In the genomic region with DNA sequence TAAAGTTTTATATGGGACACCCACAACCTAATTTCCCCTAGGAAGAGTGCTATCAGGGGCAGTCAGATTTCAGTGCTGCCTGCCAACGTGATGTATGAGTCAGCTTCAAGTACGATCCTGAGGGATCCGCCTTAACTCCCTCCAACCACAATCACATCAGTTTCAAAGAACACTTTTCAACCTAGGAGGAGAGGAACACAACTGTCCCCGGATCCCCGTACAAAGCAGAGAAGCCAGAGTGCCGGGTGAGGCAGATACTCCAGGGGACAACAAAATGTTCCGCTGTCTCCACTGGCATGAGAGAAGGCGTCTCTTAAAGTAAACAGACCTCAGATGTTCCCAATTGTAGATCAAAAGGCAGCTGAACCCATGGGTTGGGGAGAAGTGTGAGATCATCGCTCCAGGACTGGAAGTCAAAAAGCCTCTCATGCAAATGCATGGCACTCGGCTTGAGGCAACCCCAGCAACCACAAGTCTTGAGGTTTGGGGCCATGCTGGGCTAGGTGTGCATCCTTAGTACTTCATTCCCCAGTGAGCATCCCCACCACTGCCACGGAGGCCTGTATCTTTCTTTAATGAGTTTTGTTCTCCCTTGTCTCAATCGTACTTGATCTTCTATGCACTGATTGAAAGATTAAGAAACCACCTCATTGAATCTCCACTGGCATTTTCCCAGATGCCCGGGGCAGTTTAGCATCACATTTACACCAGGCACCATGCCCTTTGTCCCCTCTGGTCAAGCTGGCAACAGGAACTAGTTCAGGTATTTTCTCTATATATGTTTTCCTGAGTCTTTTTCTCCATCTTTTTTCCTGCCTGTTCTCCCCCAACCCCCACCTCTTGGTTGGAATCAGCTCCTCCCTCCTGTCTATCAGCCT, we compare ENCODE assay signal across 12 cellular contexts.
DNase-seq lines count a peak whose midpoint lies in the region; ATAC-seq, FAIRE-seq and TF ChIP-seq lines count a peak whose summit lies in the region.
"Had no signal": no experiment of that assay in that cellular context is flagged by ENCODE, and none has a peak within 500 bp of the region (broad histone marks: within the 10 kb centered on the region; RNA-seq: fewer than 3 reads in every experiment).

No MANE protein-coding gene starts in this region.

- no peak for TF ChIP-seq POLR2A in IMR-90 (IDR thresholded peaks at IDR 0.05; ENCODE audit: low read depth, low read length)

- H3K27me3 ChIP-seq in IMR-90 (ENCODE audit: control insufficient read depth, insufficient read depth, low read length), result no peaks in the 10 kb centered on the region
- H3K27me3 ChIP-seq in mammary epithelial cell (ENCODE audit: insufficient read depth, low read length), result no peaks in the 10 kb centered on the region
- H3K27me3 ChIP-seq: vagina had no signal

- in situ Hi-C loops in IMR-90 (cut with MboI; ENCODE audit: low sequenced_read_pairs), result no loop called here
- in situ Hi-C loops in mammary epithelial cell (cut with MboI; ENCODE audit: low sequenced_read_pairs in 2 of 2), result no loop called here

- H2BK20ac ChIP-seq in IMR-90 (ENCODE audit: low read depth, low read length), result peak overlapping the region; percentile 82

- H2AFZ ChIP-seq in IMR-90 (replicated peaks; ENCODE audit: low read length, poor library complexity) (peak overlapping the region; percentile 93), mammary epithelial cell (ENCODE audit: low read depth, low read length) (peak overlapping the region; percentile 67)

- peak overlapping the region; percentile 46; the same call in 1 of the 2 replicates for H3K4me2 ChIP-seq in IMR-90 (ENCODE audit: low read depth, low read length)
- peak overlapping the region; percentile 19 for H3K4me2 ChIP-seq in mammary epithelial cell (ENCODE audit: insufficient read depth, low read depth, low read length)

- CTCF ChIA-PET in IMR-90 (lab: Yijun Ruan, JAX), result interaction anchor here (0.9 to 2.5 kb wide), 2 partner anchors 35 to 470 kb away, joined by 3 to 7 read pairs; a partner anchor contains a TSS
- CTCF ChIA-PET in mammary epithelial cell (lab: Charles Lee; ENCODE audit: low non-redundant PET), result no interaction called here

- no peak overlapping the region for H3K4me3 Mint-ChIP-seq in stimulated activated naive CD8-positive, alpha-beta T cell treated with anti-CD3 and anti-CD28 coated beads, Interleukin-15, amount 100 ng/mL, for 72 hours
- H3K4me3 Mint-ChIP-seq: T-helper 17 cell had no signal

- H2BK15ac ChIP-seq in IMR-90 (ENCODE audit: low read depth, low read length), result peak overlapping the region; percentile 48; the same call in 1 of the 3 replicates

- no peaks in the 10 kb centered on the region for H3K9me3 ChIP-seq in IMR-90 (ENCODE audit: control insufficient read depth, insufficient read depth, low read length)
- no peaks in the 10 kb centered on the region for H3K9me3 ChIP-seq in mammary epithelial cell (replicated peaks; ENCODE audit: insufficient read depth, low read length)
- H3K9me3 ChIP-seq: vagina had no signal

- DNase-seq in D721Med (ENCODE audit: insufficient read length, low spot score) (no peak), IMR-90 (peak; percentile 82), mammary epithelial cell (peak; percentile 66), mucosa of gallbladder (ENCODE audit: low spot score) (peak; percentile 17), coronary artery (ENCODE audit: low spot score) (no peak)
- no peak for DNase-seq in activated naive CD4-positive, alpha-beta T cell treated with Interleukin-2 at 50 U/mL for 16 hours
- DNase-seq in activated effector memory CD4-positive, alpha-beta T cell treated with Interleukin-2 at 50 U/mL for 16 hours, result no peak
- DNase-seq in stimulated activated naive CD8-positive, alpha-beta T cell treated with anti-CD3 and anti-CD28 coated beads, Interleukin-15, amount 100 ng/mL, for 72 hours, result no peak
- DNase-seq: NCI-H446 treated with DMSO at 0.1 percent for 48 hours, T-helper 17 cell had no signal

- dilution Hi-C loops in IMR-90 (cut with HindIII; ENCODE audit: low sequenced_read_pairs, unreplicated experiment) (no loop called here), mammary epithelial cell (cut with HindIII; ENCODE audit: low sequenced_read_pairs) (no loop called here)

- H3K36me3 ChIP-seq in IMR-90 (ENCODE audit: control insufficient read depth, insufficient read depth, low read length) (no peaks in the 10 kb centered on the region), mammary epithelial cell (ENCODE audit: insufficient read depth, low read length) (no peaks in the 10 kb centered on the region)
- H3K36me3 ChIP-seq: vagina had no signal

- H4K8ac ChIP-seq in IMR-90 (ENCODE audit: low read depth in 2 of 2, low read length in 2 of 2), result peak overlapping the region in 1 of 2 experiments; percentile 83; a peak in 2 of 4 replicates

- H2BK5ac ChIP-seq in IMR-90 (ENCODE audit: low read depth, low read length, poor library complexity, severe bottlenecking), result peak overlapping the region; percentile 36

- H3K4ac ChIP-seq in IMR-90 (ENCODE audit: low read depth, low read length), result peak overlapping the region; percentile 70

- TF ChIP-seq RAD21 in IMR-90 (IDR thresholded peaks at IDR 0.05; ENCODE audit: low read length), result no peak

- H2AK5ac ChIP-seq in IMR-90 (ENCODE audit: low read depth, low read length), result peak overlapping the region; percentile 64; the same call in 1 of the 2 replicates

- H3K23ac ChIP-seq in IMR-90 (ENCODE audit: low read depth, low read length), result no peak overlapping the region; the same call in 1 of the 2 replicates

- peak overlapping the region; percentile 92 for H2BK120ac ChIP-seq in IMR-90 (ENCODE audit: low read depth, low read length)

- peak overlapping the region; percentile 36 for H3K18ac ChIP-seq in IMR-90 (ENCODE audit: low read depth, low read length)

- H3K9me3 Mint-ChIP-seq in stimulated activated naive CD8-positive, alpha-beta T cell treated with anti-CD3 and anti-CD28 coated beads, Interleukin-15, amount 100 ng/mL, for 72 hours, result no peaks in the 10 kb centered on the region

- peak overlapping the region; percentile 15 for H2AK9ac ChIP-seq in IMR-90 (replicated peaks; ENCODE audit: low read depth, low read length, poor library complexity)

- H4K20me1 ChIP-seq in IMR-90 (ENCODE audit: insufficient read depth, low read length) (no peaks in the 10 kb centered on the region), mammary epithelial cell (ENCODE audit: insufficient read depth, low read length) (no peaks in the 10 kb centered on the region)

- BruUV-seq in IMR-90 (replicated peaks; lab: Mats Ljungman, UMichigan), result no TSS peak
- BruUV-seq in mammary epithelial cell (replicated peaks; lab: Mats Ljungman, UMichigan), result no TSS peak

- H3K27ac Mint-ChIP-seq in stimulated activated naive CD8-positive, alpha-beta T cell treated with anti-CD3 and anti-CD28 coated beads, Interleukin-15, amount 100 ng/mL, for 72 hours, result no peak overlapping the region
- H3K27ac Mint-ChIP-seq: T-helper 17 cell had no signal

- H3K4me3 ChIP-seq in IMR-90 (ENCODE audit: insufficient read depth, low read depth, low read length) (no peak overlapping the region), mammary epithelial cell (replicated peaks in 1 of 3; ENCODE audit: insufficient read depth in 1 of 3, low read depth in 2 of 3, low read length in 3 of 3) (no peak overlapping the region), coronary artery (no peak overlapping the region)
- H3K4me3 ChIP-seq: vagina had no signal

- peak overlapping the region; percentile 80 for H3K14ac ChIP-seq in IMR-90 (replicated peaks; ENCODE audit: low read depth, low read length)

- ATAC-seq in IMR-90 (ENCODE audit: low read depth), result peak; percentile 81
- no peak for ATAC-seq in stimulated activated naive CD8-positive, alpha-beta T cell treated with anti-CD3 and anti-CD28 coated beads, Interleukin-15, amount 100 ng/mL, for 72 hours
- ATAC-seq: T-helper 17 cell had no signal

- peak overlapping the region; percentile 53; the same call in 1 of the 2 replicates for H3K56ac ChIP-seq in IMR-90 (ENCODE audit: extremely low read depth, insufficient read depth, low read length)

- no peaks in the 10 kb centered on the region for H3K79me1 ChIP-seq in IMR-90 (ENCODE audit: low read depth in 1 of 2, low read length in 2 of 2)

- POLR2A ChIA-PET in IMR-90 (lab: Charles Lee; ENCODE audit: unreplicated experiment), result no interaction called here

- peaks cover 5% of the 10 kb centered on the region for H3K27me3 Mint-ChIP-seq in stimulated activated naive CD8-positive, alpha-beta T cell treated with anti-CD3 and anti-CD28 coated beads, Interleukin-15, amount 100 ng/mL, for 72 hours

- H4K5ac ChIP-seq in IMR-90 (ENCODE audit: low read depth, low read length), result peak overlapping the region; percentile 22; the same call in 1 of the 2 replicates

- H3K9me1 ChIP-seq in IMR-90 (ENCODE audit: insufficient read depth, low read length), result peaks cover 7% of the 10 kb centered on the region

- TF ChIP-seq CTCF in D721Med (IDR thresholded peaks at IDR 0.05; ENCODE audit: insufficient read depth, missing control alignments) (no peak), IMR-90 (conservative IDR thresholded peaks at IDR 0.05; ENCODE audit: low read depth, low read length) (no peak), mammary epithelial cell (conservative IDR thresholded peaks at IDR 0.05 in 1 of 2, IDR thresholded peaks at IDR 0.05 in 1 of 2; ENCODE audit: extremely low read depth in 1 of 2, insufficient read depth in 1 of 2, low read depth in 1 of 2, low read length in 2 of 2) (no peak), coronary artery (IDR thresholded peaks at IDR 0.05) (no peak)

- H3K79me2 ChIP-seq in mammary epithelial cell (ENCODE audit: insufficient read depth, low read length), result no peaks in the 10 kb centered on the region

- H4K91ac ChIP-seq in IMR-90 (ENCODE audit: insufficient read depth, low read depth, low read length), result peak overlapping the region; percentile 45

- WGBS in IMR-90 (ENCODE audit: extremely low coverage in 2 of 2, insufficient read length in 1 of 2), 2 experiments, result 100% methylated on average over 1 of the region's 13 CpGs; no CpG with 5 or more reads in 1 of the 2 experiments
- 29% methylated on average over 11 of the region's 13 CpGs for WGBS in mammary epithelial cell (ENCODE audit: low coverage, missing lambda C conversion rate)

- peaks cover 11% of the 10 kb centered on the region for H3K4me1 ChIP-seq in IMR-90 (ENCODE audit: control insufficient read depth, insufficient read depth, low read length)
- peaks cover 14% of the 10 kb centered on the region for H3K4me1 ChIP-seq in mammary epithelial cell (ENCODE audit: insufficient read depth, low read length)
- H3K4me1 ChIP-seq: vagina had no signal

- H3K27ac ChIP-seq in IMR-90 (ENCODE audit: insufficient read depth, low read length), result no peak overlapping the region; the same call in 1 of the 2 replicates
- H3K27ac ChIP-seq in mammary epithelial cell (ENCODE audit: insufficient read depth, low read depth, low read length), result no peak overlapping the region
- no peak overlapping the region for H3K27ac ChIP-seq in coronary artery
- H3K27ac ChIP-seq: vagina had no signal

- intact Hi-C loops in IMR-90 (cut with micrococcal nuclease), result no loop called here
- intact Hi-C loops in mammary epithelial cell (cut with micrococcal nuclease), result no loop called here

- peak overlapping the region; percentile 8; the same call in 1 of the 2 replicates for H3K9ac ChIP-seq in IMR-90 (ENCODE audit: low read depth, low read length)
- H3K9ac ChIP-seq in mammary epithelial cell (ENCODE audit: insufficient read depth, low read length), result no peak overlapping the region

- H3K4me1 Mint-ChIP-seq in stimulated activated naive CD8-positive, alpha-beta T cell treated with anti-CD3 and anti-CD28 coated beads, Interleukin-15, amount 100 ng/mL, for 72 hours, result no peaks in the 10 kb centered on the region
- H3K4me1 Mint-ChIP-seq: T-helper 17 cell had no signal

- peak; percentile 6 for FAIRE-seq in D721Med (lab: Jason Lieb, UNC)
- FAIRE-seq: colon had no signal

Comparison
In these comparisons a context has a peak if more than half of its experiments do, and no peak if none do; other contexts are left out.
1. DNase-seq: peak in IMR-90 (single experiment), mammary epithelial cell (single experiment) and mucosa of gallbladder (single experiment); none in D721Med (single experiment), coronary artery (single experiment), activated naive CD4-positive, alpha-beta T cell treated with Interleukin-2 at 50 U/mL for 16 hours (single experiment), activated effector memory CD4-positive, alpha-beta T cell treated with Interleukin-2 at 50 U/mL for 16 hours (single experiment) and stimulated activated naive CD8-positive, alpha-beta T cell treated with anti-CD3 and anti-CD28 coated beads, Interleukin-15, amount 100 ng/mL, for 72 hours (0 of 2).